In genomic region chr7:80259-81236, GRCh38 we compare ENCODE assay signal across 28 cellular contexts.
DNase-seq lines count a peak whose midpoint lies in the region; ATAC-seq and TF ChIP-seq lines count a peak whose summit lies in the region.
"Had no signal": no experiment of that assay in that cellular context is flagged by ENCODE, and none has a peak within 500 bp of the region (broad histone marks: within the 10 kb centered on the region; RNA-seq: fewer than 3 reads in every experiment).

No MANE protein-coding gene starts in this region.

- H3K27ac ChIP-seq in right atrium auricular region (no peak overlapping the region), uterus (no peak overlapping the region), RWPE1 (no peak overlapping the region)
- H3K27ac ChIP-seq: heart left ventricle, ovary, right lobe of liver, upper lobe of right lung, WERI-Rb-1 had no signal

- peak overlapping the region; percentile 59 for H3K27ac Mint-ChIP-seq in chondrocyte (ENCODE audit: unreplicated experiment)
- peak overlapping the region; percentile 60 for H3K27ac Mint-ChIP-seq in nephron progenitor cell
- H3K27ac Mint-ChIP-seq: activated CD4-positive, alpha-beta T cell treated with anti-CD3 and anti-CD28 coated beads, Interleukin-2, amount 10 ng/mL, durations not matched to agents 24 days and 14 days; activated naive CD8-positive, alpha-beta T cell treated with anti-CD3 and anti-CD28 coated beads, Interleukin-2, amount 50 U/mL, for 24 hours; IgD-negative memory B cell had no signal

- H3K4me3 ChIP-seq in right atrium auricular region (no peak overlapping the region), uterus (no peak overlapping the region)
- H3K4me3 ChIP-seq: heart left ventricle, ovary, right lobe of liver, upper lobe of right lung had no signal

- H3K4me3 Mint-ChIP-seq in chondrocyte (ENCODE audit: unreplicated experiment) = no peak overlapping the region
- no peak overlapping the region for H3K4me3 Mint-ChIP-seq in nephron progenitor cell
- H3K4me3 Mint-ChIP-seq: activated CD4-positive, alpha-beta T cell treated with anti-CD3 and anti-CD28 coated beads, Interleukin-2, amount 10 ng/mL, durations not matched to agents 24 days and 14 days; activated naive CD8-positive, alpha-beta T cell treated with anti-CD3 and anti-CD28 coated beads, Interleukin-2, amount 50 U/mL, for 24 hours; IgD-negative memory B cell had no signal

- H3K27me3 ChIP-seq in right atrium auricular region (no peaks in the 10 kb centered on the region), uterus (no peaks in the 10 kb centered on the region)
- H3K27me3 ChIP-seq: BE2C, ovary, right lobe of liver had no signal

- TF ChIP-seq CTCF in right atrium auricular region (IDR thresholded peaks at IDR 0.05) (no peak), chondrocyte (IDR thresholded peaks at IDR 0.05) (no peak), nephron progenitor cell (IDR thresholded peaks at IDR 0.05) (no peak), uterus (IDR thresholded peaks at IDR 0.05) (no peak), RWPE1 (conservative IDR thresholded peaks at IDR 0.05; ENCODE audit: low read depth) (no peak)

- H3K9me3 ChIP-seq in right atrium auricular region (no peaks in the 10 kb centered on the region), uterus (no peaks in the 10 kb centered on the region)
- H3K9me3 ChIP-seq: BE2C, heart left ventricle, ovary, right lobe of liver, upper lobe of right lung had no signal

- H3K36me3 ChIP-seq in right atrium auricular region = no peaks in the 10 kb centered on the region
- no peaks in the 10 kb centered on the region for H3K36me3 ChIP-seq in uterus
- H3K36me3 ChIP-seq: BE2C, heart left ventricle, ovary, right lobe of liver, upper lobe of right lung, WERI-Rb-1 had no signal

- DNase-seq in cardiac septum (ENCODE audit: low spot score) (peak; percentile 47), right atrium auricular region (ENCODE audit: low spot score) (no peak), chondrocyte (ENCODE audit: low spot score) (no peak), nephron progenitor cell (no peak), uterus (peak; percentile 11 to 13), RWPE1 (ENCODE audit: low spot score) (no peak)
- DNase-seq: activated CD4-positive, alpha-beta T cell treated with anti-CD3 and anti-CD28 coated beads, Interleukin-2, amount 10 ng/mL, durations not matched to agents 24 days and 14 days; activated gamma-delta T cell; activated naive CD8-positive, alpha-beta T cell treated with anti-CD3 and anti-CD28 coated beads, Interleukin-2, amount 50 U/mL, for 24 hours; BE2C; effector CD4-positive, alpha-beta T cell; EL; erythroblast; heart left ventricle; mesendoderm; NCI-H1105 treated with DMSO at 0.1 percent for 48 hours; NCI-H2029; NCI-H2227 treated with DMSO at 0.1 percent for 48 hours; RPMI8226; stimulated activated CD4-positive, alpha-beta T cell treated with anti-CD3 and anti-CD28 coated beads, Interleukin-15, amount 100 ng/mL, for 24 hours; upper lobe of right lung; WERI-Rb-1 had no signal

- peaks cover 0 to 4% of the 10 kb centered on the region in 2 donors for H3K4me1 ChIP-seq in right atrium auricular region
- no peaks in the 10 kb centered on the region for H3K4me1 ChIP-seq in uterus
- H3K4me1 ChIP-seq: BE2C, right lobe of liver had no signal

- intact Hi-C loops in cardiac septum (cut with DNase I) (no loop called here), uterus (cut with DNase I; ENCODE audit: low total_unique reads) (no loop called here)

- POLR2A ChIA-PET in RWPE1 (lab: Yijun Ruan, JAX; ENCODE audit: low non-redundant PET) = interaction anchor here (1.1 kb wide), 1 partner anchor 111 kb away, joined by 5 read pairs; no protein-coding TSS in a partner anchor

- H3K4me1 Mint-ChIP-seq in chondrocyte (ENCODE audit: low read depth) (peaks cover 10% of the 10 kb centered on the region), nephron progenitor cell (peaks cover 43% of the 10 kb centered on the region)
- H3K4me1 Mint-ChIP-seq: activated CD4-positive, alpha-beta T cell treated with anti-CD3 and anti-CD28 coated beads, Interleukin-2, amount 10 ng/mL, durations not matched to agents 24 days and 14 days; activated naive CD8-positive, alpha-beta T cell treated with anti-CD3 and anti-CD28 coated beads, Interleukin-2, amount 50 U/mL, for 24 hours had no signal

- peaks cover 31% of the 10 kb centered on the region for H3K27me3 Mint-ChIP-seq in chondrocyte (ENCODE audit: low read depth)
- peaks cover 4% of the 10 kb centered on the region for H3K27me3 Mint-ChIP-seq in nephron progenitor cell (ENCODE audit: low read depth, poor library complexity)
- H3K27me3 Mint-ChIP-seq: activated CD4-positive, alpha-beta T cell treated with anti-CD3 and anti-CD28 coated beads, Interleukin-2, amount 10 ng/mL, durations not matched to agents 24 days and 14 days had no signal

- CTCF ChIA-PET in RWPE1 (lab: Yijun Ruan, JAX) = interaction anchor here (0.6 kb wide), 1 partner anchor 44 kb away, joined by 3 read pairs; no protein-coding TSS in a partner anchor

- H3K36me3 Mint-ChIP-seq in chondrocyte (ENCODE audit: low read depth) (peaks cover 2% of the 10 kb centered on the region), nephron progenitor cell (ENCODE audit: low read depth) (no peaks in the 10 kb centered on the region)
- H3K36me3 Mint-ChIP-seq: IgD-negative memory B cell had no signal

- H3K9me3 Mint-ChIP-seq in chondrocyte (ENCODE audit: low read depth) = no peaks in the 10 kb centered on the region
- no peaks in the 10 kb centered on the region for H3K9me3 Mint-ChIP-seq in nephron progenitor cell
- H3K9me3 Mint-ChIP-seq: activated CD4-positive, alpha-beta T cell treated with anti-CD3 and anti-CD28 coated beads, Interleukin-2, amount 10 ng/mL, durations not matched to agents 24 days and 14 days; activated naive CD8-positive, alpha-beta T cell treated with anti-CD3 and anti-CD28 coated beads, Interleukin-2, amount 50 U/mL, for 24 hours; IgD-negative memory B cell had no signal

- TF ChIP-seq POLR2A in uterus (IDR thresholded peaks at IDR 0.05) = no peak

- no peak for ATAC-seq in HG02884 (IDR thresholded peaks at IDR 0.05; ENCODE audit: unreplicated experiment)
- ATAC-seq in GM18520 (IDR thresholded peaks at IDR 0.05; ENCODE audit: unreplicated experiment) = no peak
- ATAC-seq: activated naive CD8-positive, alpha-beta T cell treated with anti-CD3 and anti-CD28 coated beads, Interleukin-2, amount 50 U/mL, for 24 hours; HCT116; heart left ventricle; upper lobe of right lung had no signal

Comparison
In these comparisons a context has a peak if more than half of its experiments do, and no peak if none do; other contexts are left out.
1. DNase-seq: peak in cardiac septum (single experiment) and uterus (2 of 2); none in right atrium auricular region (single experiment), chondrocyte (single experiment), nephron progenitor cell (single experiment) and RWPE1 (single experiment).